In genomic region chr1:55031098-55031497, GRCh38 we compare ENCODE assay signal across 11 cellular contexts. TPM values are rescaled to one million over a fixed set of nuclear protein-coding genes. Genes with fewer than 3 reads are reported as not detected.
"Had no signal": no experiment of that assay in that cellular context is flagged by ENCODE, and none has a peak within 500 bp of the region (broad histone marks: within the 10 kb centered on the region; RNA-seq: fewer than 3 reads in every experiment).

No MANE protein-coding gene starts in this region.

RNA-seq across cellular contexts. Expression of gene PCSK9, which starts 8.2 kb away (rescaled TPM):
- total RNA-seq: OCI-LY7, Right ventricle myocardium inferior, Right ventricle myocardium superior, RPMI7951 had no signal

RNA-seq across cellular contexts. Expression of gene BSND, which starts 32.4 kb away (rescaled TPM):
- total RNA-seq: OCI-LY7, PC-3, Peyer's patch, Right ventricle myocardium inferior, Right ventricle myocardium superior, RPMI7951, SJCRH30, SJSA1, SK-MEL-5, T-cell had no signal
- polyA plus RNA-seq: SK-N-SH had no signal

RNA-seq across cellular contexts. Expression of gene TMEM61, which starts 50.7 kb away (rescaled TPM):
- total RNA-seq: OCI-LY7, Right ventricle myocardium inferior, RPMI7951, SJCRH30, SJSA1, SK-MEL-5, T-cell had no signal
- polyA plus RNA-seq: SK-N-SH had no signal
